Comparison of ENCODE assay signal across 16 cellular contexts in genomic region chr17:57466042-57466471, GRCh38.
DNase-seq lines count a peak whose midpoint lies in the region; ATAC-seq and TF ChIP-seq lines count a peak whose summit lies in the region.
"Had no signal": no experiment of that assay in that cellular context is flagged by ENCODE, and none has a peak within 500 bp of the region (broad histone marks: within the 10 kb centered on the region; RNA-seq: fewer than 3 reads in every experiment).

No MANE protein-coding gene starts in this region.

- peaks cover 64 to 100% (median 98%) of the 10 kb centered on the region in 10 experiments for H3K4me1 ChIP-seq in BLaER1 treated with 17β-estradiol and CSF1 and Interleukin-3, amounts not matched to agents 10 nM and 100 nM
- H3K4me1 ChIP-seq: lower lobe of right lung had no signal

- TF ChIP-seq RAD21 in Ishikawa (IDR thresholded peaks at IDR 0.05; ENCODE audit: low read depth), result no peak
- no peak for TF ChIP-seq RAD21 in neural cell (conservative IDR thresholded peaks at IDR 0.05)

- TF ChIP-seq EP300 in Ishikawa (IDR thresholded peaks at IDR 0.05; ENCODE audit: borderline replicate concordance), result no peak
- TF ChIP-seq EP300 in neural cell (conservative IDR thresholded peaks at IDR 0.05; ENCODE audit: poor library complexity, severe bottlenecking), result no peak

- no peak for DNase-seq in RPMI8226
- DNase-seq in anterior cingulate cortex (lab: John Stamatoyannopoulos, UW), result no peak
- DNase-seq in NCI-H2081 (lab: John Stamatoyannopoulos, UW), result no peak
- DNase-seq: activated CD4-positive, alpha-beta T cell treated with anti-CD3 and anti-CD28 coated beads, Interleukin-2, amount 10 ng/mL, durations not matched to agents 24 days and 14 days; activated T-cell treated with anti-CD3 and anti-CD28 coated beads, Interleukin-2, amount 50 U/mL, for 4 hours; DMS 273 treated with DMSO at 0.1 percent for 48 hours; HCEC 1CT; lower lobe of right lung; NCI-H446 treated with DMSO at 0.1 percent for 48 hours; T-helper 2 cell had no signal

- peak overlapping the region; percentile 30 to 93 (median 75) for H3K27ac Mint-ChIP-seq in brain

- peaks cover 0 to 3% (median 0%) of the 10 kb centered on the region in 5 experiments for H3K9me3 Mint-ChIP-seq in brain
- H3K9me3 Mint-ChIP-seq: activated T-cell treated with anti-CD3 and anti-CD28 coated beads, Interleukin-2, amount 50 U/mL, for 4 hours had no signal

- no peaks in the 10 kb centered on the region for H3F3A ChIP-seq in neural cell (ENCODE audit: insufficient read depth, low read length, poor library complexity, severe bottlenecking)

- TF ChIP-seq CTCF in brain (conservative IDR thresholded peaks at IDR 0.05) (no peak), neural cell (IDR thresholded peaks at IDR 0.05; ENCODE audit: poor library complexity, severe bottlenecking) (no peak)

- H3K36me3 Mint-ChIP-seq in brain, result peaks cover 11% of the 10 kb centered on the region

- H3K79me2 ChIP-seq in neural cell (replicated peaks; ENCODE audit: insufficient read depth, low read length), result peaks cover 29% of the 10 kb centered on the region

- peaks cover 0 to 30% (median 0%) of the 10 kb centered on the region in 11 experiments; a peak in 4 of 22 replicates for H3K36me3 ChIP-seq in BLaER1 treated with 17β-estradiol and CSF1 and Interleukin-3, amounts not matched to agents 10 nM and 100 nM
- H3K36me3 ChIP-seq in neural cell (ENCODE audit: insufficient read depth, low read length), result no peaks in the 10 kb centered on the region
- H3K36me3 ChIP-seq: lower lobe of right lung had no signal

- H3K9me2 ChIP-seq in neural cell (ENCODE audit: insufficient read depth, low read length), result no peaks in the 10 kb centered on the region

- no peak overlapping the region for H2AFZ ChIP-seq in neural cell (ENCODE audit: low read depth, low read length)

- H3K27me3 ChIP-seq in BLaER1 treated with 17β-estradiol and CSF1 and Interleukin-3, amounts not matched to agents 10 nM and 100 nM, result no peaks in the 10 kb centered on the region
- no peaks in the 10 kb centered on the region for H3K27me3 ChIP-seq in neural cell (ENCODE audit: insufficient read depth, low read depth, low read length)

- no peaks in the 10 kb centered on the region for H3K27me3 Mint-ChIP-seq in brain
- H3K27me3 Mint-ChIP-seq: activated CD4-positive, alpha-beta T cell treated with anti-CD3 and anti-CD28 coated beads, Interleukin-2, amount 10 ng/mL, durations not matched to agents 24 days and 14 days had no signal

- peak overlapping the region in 8 of 11 experiments; percentile 1 to 70 (median 53); a peak in 16 of 22 replicates for H3K9ac ChIP-seq in BLaER1 treated with 17β-estradiol and CSF1 and Interleukin-3, amounts not matched to agents 10 nM and 100 nM
- H3K9ac ChIP-seq in neural cell (ENCODE audit: low read length), result peak overlapping the region; percentile 41

- peak overlapping the region in 2 of 5 experiments; percentile 21 to 60 for H3K4me3 Mint-ChIP-seq in brain
- H3K4me3 Mint-ChIP-seq: activated CD4-positive, alpha-beta T cell treated with anti-CD3 and anti-CD28 coated beads, Interleukin-2, amount 10 ng/mL, durations not matched to agents 24 days and 14 days; activated T-cell treated with anti-CD3 and anti-CD28 coated beads, Interleukin-2, amount 50 U/mL, for 4 hours had no signal

- H3K9me3 ChIP-seq in BLaER1 treated with 17β-estradiol and CSF1 and Interleukin-3, amounts not matched to agents 10 nM and 100 nM (replicated peaks in 1 of 11), result peaks cover 0 to 10% (median 6%) of the 10 kb centered on the region in 11 experiments; a peak in 6 of 22 replicates
- H3K9me3 ChIP-seq in neural cell (ENCODE audit: low read length), result no peaks in the 10 kb centered on the region
- H3K9me3 ChIP-seq: lower lobe of right lung had no signal

- peak overlapping the region; percentile 44 to 90 (median 73); a peak in 21 of 22 replicates for H3K4me2 ChIP-seq in BLaER1 treated with 17β-estradiol and CSF1 and Interleukin-3, amounts not matched to agents 10 nM and 100 nM
- peak overlapping the region; percentile 25 for H3K4me2 ChIP-seq in neural cell (ENCODE audit: low read length)

- peaks cover 0 to 20% (median 0%) of the 10 kb centered on the region in 11 experiments; a peak in 4 of 22 replicates for H4K20me1 ChIP-seq in BLaER1 treated with 17β-estradiol and CSF1 and Interleukin-3, amounts not matched to agents 10 nM and 100 nM
- H4K20me1 ChIP-seq in neural cell (ENCODE audit: insufficient read depth), result no peaks in the 10 kb centered on the region

- no peak for ATAC-seq in HG03469 (IDR thresholded peaks at IDR 0.05; ENCODE audit: unreplicated experiment)
- ATAC-seq: activated T-cell treated with anti-CD3 and anti-CD28 coated beads, Interleukin-2, amount 50 U/mL, for 4 hours; lower lobe of right lung had no signal

- no peak overlapping the region for H3K4me3 ChIP-seq in BLaER1 treated with 17β-estradiol and CSF1 and Interleukin-3, amounts not matched to agents 10 nM and 100 nM
- H3K4me3 ChIP-seq in neural cell (ENCODE audit: low read length), result peak overlapping the region; percentile 18
- H3K4me3 ChIP-seq: lower lobe of right lung had no signal

- peaks cover 95% of the 10 kb centered on the region for H3K4me1 Mint-ChIP-seq in brain

- H3K27ac ChIP-seq in BLaER1 treated with 17β-estradiol and CSF1 and Interleukin-3, amounts not matched to agents 10 nM and 100 nM, result peak overlapping the region in 8 of 11 experiments; percentile 57 to 93 (median 78); a peak in 16 of 22 replicates
- H3K27ac ChIP-seq in neural cell (ENCODE audit: low read length), result peak overlapping the region; percentile 34
- H3K27ac ChIP-seq: lower lobe of right lung, RWPE1 had no signal

TF ChIP-seq in Ishikawa, 13 proteins besides CTCF, POLR2A, EP300 and RAD21:
- TF ChIP-seq CEBPB (IDR thresholded peaks at IDR 0.05) (0 out of 2 replicates have a peak, but pooled peaks have one; percentile 30), FOXM1 (IDR thresholded peaks at IDR 0.05; ENCODE audit: borderline replicate concordance, low read depth) (no peak)

TF ChIP-seq in neural cell, 6 proteins besides CTCF, POLR2A, EP300 and RAD21:
- no peak for TF ChIP-seq MXI1 (conservative IDR thresholded peaks at IDR 0.05; ENCODE audit: poor library complexity, severe bottlenecking)
- TF ChIP-seq SMC3 (conservative IDR thresholded peaks at IDR 0.05; ENCODE audit: poor library complexity), result no peak
- TF ChIP-seq EZH2 (IDR thresholded peaks at IDR 0.05; ENCODE audit: borderline replicate concordance, insufficient read depth, low read length, poor library complexity, severe bottlenecking), result no peak
- no peak for TF ChIP-seq TAF1 (IDR thresholded peaks at IDR 0.05; ENCODE audit: low read depth)
- TF ChIP-seq REST (IDR thresholded peaks at IDR 0.05; ENCODE audit: borderline replicate concordance), result no peak
- TF ChIP-seq POLR2AphosphoS5 (IDR thresholded peaks at IDR 0.05), result no peak
